28 cellular contexts compared by ENCODE assay signal in the genomic region with DNA sequence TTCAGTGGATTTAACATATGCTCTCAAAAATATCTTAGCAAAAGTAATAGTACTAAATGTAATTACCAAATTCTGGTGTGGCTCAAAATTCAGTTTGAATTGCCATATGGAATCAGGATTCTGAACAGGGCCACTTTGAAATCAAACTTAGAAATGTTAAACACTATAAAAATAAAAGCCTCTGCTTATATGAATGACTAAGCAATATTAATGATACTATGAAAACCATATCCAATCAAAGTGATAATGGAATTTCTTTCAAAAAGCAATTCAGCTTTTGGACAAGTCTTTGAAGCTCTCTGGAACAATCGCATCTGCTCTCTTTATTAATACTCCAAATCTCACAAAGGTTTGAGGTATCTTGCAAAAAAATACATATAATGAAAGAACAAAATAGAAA.
"Had no signal": no experiment of that assay in that cellular context is flagged by ENCODE, and none has a peak within 500 bp of the region (broad histone marks: within the 10 kb centered on the region; RNA-seq: fewer than 3 reads in every experiment).

No MANE protein-coding gene starts in this region.

- ATAC-seq: naive thymus-derived CD8-positive, alpha-beta T cell; natural killer cell treated with Interleukin-12 subunit alpha and Interleukin-12 subunit beta and Interleukin-15 and Interleukin-18, amount 100 ng/mL, for 72 hours; pancreas; psoas muscle; right cardiac atrium; sciatic nerve; stimulated activated effector memory CD8-positive, alpha-beta T cell treated with anti-CD3 and anti-CD28 coated beads, Interleukin-12 subunit alpha, Interleukin-12 subunit beta, amount 100 ng/mL, for 72 hours; stimulated activated naive B cell treated with anti-CD40 and anti-IgM and Interleukin-4, amounts not matched to agents 10 μg/mL and 1 μg/mL and 100 μg/mL, for 72 hours had no signal

- FAIRE-seq: pancreas, urothelium cell line had no signal

- H3K4me3 ChIP-seq: pancreas, psoas muscle, skin epidermis, smooth muscle cell, spleen, stomach, thoracic aorta, thyroid gland, tibial nerve, upper lobe of left lung, vagina had no signal

- H3K4me2 ChIP-seq: smooth muscle cell had no signal

- H3K4me1 ChIP-seq: pancreas, psoas muscle, spleen, stomach, thyroid gland, tibial nerve, upper lobe of left lung, vagina had no signal

- H3K27me3 ChIP-seq: neutrophil, pancreas, spleen, stomach, thyroid gland, tibial nerve, upper lobe of left lung, vagina had no signal

- H3K9me3 ChIP-seq: neutrophil, pancreas, psoas muscle, spleen, stomach, thoracic aorta, thyroid gland, tibial nerve, upper lobe of left lung, vagina had no signal

- H3K27ac ChIP-seq: neutrophil, pancreas, psoas muscle, skin epidermis, spleen, stomach, thoracic aorta, thyroid gland, tibial nerve, upper lobe of left lung, vagina had no signal

- DNase-seq: naive B cell; naive thymus-derived CD8-positive, alpha-beta T cell; nephron progenitor cell; nucleus accumbens; pancreas; psoas muscle; spleen; stimulated activated CD4-positive, alpha-beta T cell treated with anti-CD3 and anti-CD28 coated beads, Interleukin-12 subunit alpha, Interleukin-12 subunit beta, amount 100 ng/mL, for 4 hours; stimulated activated CD4-positive, alpha-beta T cell treated with anti-CD3 and anti-CD28 coated beads, Interleukin-1b, Interleukin-23, amount 100 ng/mL, for 48 hours; stimulated activated CD4-positive, alpha-beta T cell treated with anti-CD3 and anti-CD28 coated beads, Interleukin-4, amount 100 ng/mL, for 1 hour; stimulated activated CD4-positive, alpha-beta T cell treated with anti-CD3 and anti-CD28 coated beads, Interleukin-4, amount 100 ng/mL, for 4 hours; stimulated activated naive B cell treated with anti-CD40 and anti-IgM and Interleukin-4, amounts not matched to agents 10 μg/mL and 1 μg/mL and 100 μg/mL, for 72 hours; stimulated activated naive CD4-positive, alpha-beta T cell treated with Interleukin-2 at 50 U/mL for 16 hours; stomach; thyroid gland; trophoblast cell; upper lobe of left lung had no signal

- H3K36me3 ChIP-seq: pancreas, stomach, thoracic aorta, thyroid gland, vagina had no signal
